ENCODE assay signal across 11 cellular contexts in the genomic region with DNA sequence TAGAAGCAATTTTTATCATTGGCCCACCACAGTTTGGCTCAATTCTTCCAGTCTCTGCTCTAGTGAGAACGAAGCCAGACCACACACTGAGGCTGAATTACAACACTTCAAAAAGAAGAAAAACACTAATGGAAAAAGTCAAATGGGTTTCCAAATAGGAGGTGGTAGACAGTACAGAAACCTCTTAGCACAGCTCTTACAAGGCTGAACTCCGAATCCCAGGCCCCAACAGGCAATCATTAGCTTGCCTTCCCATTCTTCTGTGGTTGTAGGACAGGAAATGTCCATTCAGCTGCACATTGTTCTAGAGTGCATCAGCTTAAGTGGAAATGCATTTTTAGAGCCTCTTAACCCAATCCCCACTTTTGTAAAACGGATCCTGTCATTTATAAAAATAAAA.
DNase-seq lines count a peak whose midpoint lies in the region; ATAC-seq, FAIRE-seq and TF ChIP-seq lines count a peak whose summit lies in the region.
"Had no signal": no experiment of that assay in that cellular context is flagged by ENCODE, and none has a peak within 500 bp of the region (broad histone marks: within the 10 kb centered on the region; RNA-seq: fewer than 3 reads in every experiment).

No MANE protein-coding gene starts in this region.

- H3K27ac ChIP-seq in pancreas, result no peak overlapping the region
- H3K27ac ChIP-seq: SK-N-MC had no signal

- H3K4me1 ChIP-seq in pancreas, result no peaks in the 10 kb centered on the region

- peaks cover 0 to 8% of the 10 kb centered on the region in 2 donors for H3K9me3 Mint-ChIP-seq in effector memory CD8-positive, alpha-beta T cell

- H3K27me3 Mint-ChIP-seq in effector memory CD8-positive, alpha-beta T cell, result no peaks in the 10 kb centered on the region
- H3K27me3 Mint-ChIP-seq: activated CD4-positive, alpha-beta T cell treated with anti-CD3 and anti-CD28 coated beads for 36 hours had no signal

- no peak for FAIRE-seq in pancreas (lab: Jason Lieb, UNC)

- DNase-seq in Daoy (ENCODE audit: low read depth) (peak; percentile 42), SW480 (ENCODE audit: low spot score) (peak; percentile 14), foreskin fibroblast (peak; percentile 81 to 83), pancreas (no peak), DMS79 (lab: John Stamatoyannopoulos, UW) (no peak)
- DNase-seq in effector memory CD8-positive, alpha-beta T cell, result no peak
- DNase-seq in stimulated activated naive CD4-positive, alpha-beta T cell treated with Interleukin-2 at 50 U/mL for 16 hours (lab: John Stamatoyannopoulos, UW), result no peak
- DNase-seq: activated CD4-positive, alpha-beta T cell treated with anti-CD3 and anti-CD28 coated beads for 36 hours; NCI-H2227 treated with DMSO at 0.1 percent for 48 hours had no signal

- no peak overlapping the region for H3K27ac Mint-ChIP-seq in effector memory CD8-positive, alpha-beta T cell
- H3K27ac Mint-ChIP-seq: activated CD4-positive, alpha-beta T cell treated with anti-CD3 and anti-CD28 coated beads for 36 hours had no signal

- intact Hi-C loops in pancreas (cut with DNase I), result no loop called here

- H3K27me3 ChIP-seq in pancreas, result no peaks in the 10 kb centered on the region

- H3K9me3 ChIP-seq in pancreas, result no peaks in the 10 kb centered on the region

- no peaks in the 10 kb centered on the region for H3K36me3 ChIP-seq in pancreas

- ATAC-seq in pancreas (peak in 3 of 4 donors; percentile 37 to 68 (median 52)), GM19397 (IDR thresholded peaks at IDR 0.05; ENCODE audit: unreplicated experiment) (no peak)
- ATAC-seq in effector memory CD8-positive, alpha-beta T cell (replicated peaks), result no peak
- ATAC-seq: activated CD4-positive, alpha-beta T cell treated with anti-CD3 and anti-CD28 coated beads for 36 hours had no signal

- H3K4me3 ChIP-seq in foreskin fibroblast (ENCODE audit: low read depth in 1 of 2, low read length in 2 of 2), result no peak overlapping the region
- no peak overlapping the region for H3K4me3 ChIP-seq in pancreas
- H3K4me3 ChIP-seq: SK-N-MC had no signal

- H3K4me3 Mint-ChIP-seq in effector memory CD8-positive, alpha-beta T cell, result no peak overlapping the region
- H3K4me3 Mint-ChIP-seq: activated CD4-positive, alpha-beta T cell treated with anti-CD3 and anti-CD28 coated beads for 36 hours had no signal

- TF ChIP-seq CTCF in foreskin fibroblast (IDR thresholded peaks at IDR 0.05; ENCODE audit: low read depth, low read length) (no peak), pancreas (IDR thresholded peaks at IDR 0.05) (no peak)

- no peaks in the 10 kb centered on the region for H3K36me3 Mint-ChIP-seq in effector memory CD8-positive, alpha-beta T cell (ENCODE audit: insufficient read depth)

- no peaks in the 10 kb centered on the region for H3K4me1 Mint-ChIP-seq in effector memory CD8-positive, alpha-beta T cell (ENCODE audit: low read depth in 2 of 2)
- H3K4me1 Mint-ChIP-seq: activated CD4-positive, alpha-beta T cell treated with anti-CD3 and anti-CD28 coated beads for 36 hours had no signal

- 24 to 34% methylated on average over 3 of the region's 3 CpGs for WGBS in pancreas, 2 donors

Comparison
In these comparisons a context has a peak if more than half of its experiments do, and no peak if none do; other contexts are left out.
1. DNase-seq: peak in Daoy (single experiment), SW480 (single experiment) and foreskin fibroblast (2 of 2); none in pancreas (0 of 6), effector memory CD8-positive, alpha-beta T cell (0 of 3), DMS79 (single experiment) and stimulated activated naive CD4-positive, alpha-beta T cell treated with Interleukin-2 at 50 U/mL for 16 hours (single experiment).
2. ATAC-seq: peak in pancreas (3 of 4); none in GM19397 (single experiment) and effector memory CD8-positive, alpha-beta T cell (single experiment).